Comparison of ENCODE assay signal across 26 cellular contexts in the genomic region with DNA sequence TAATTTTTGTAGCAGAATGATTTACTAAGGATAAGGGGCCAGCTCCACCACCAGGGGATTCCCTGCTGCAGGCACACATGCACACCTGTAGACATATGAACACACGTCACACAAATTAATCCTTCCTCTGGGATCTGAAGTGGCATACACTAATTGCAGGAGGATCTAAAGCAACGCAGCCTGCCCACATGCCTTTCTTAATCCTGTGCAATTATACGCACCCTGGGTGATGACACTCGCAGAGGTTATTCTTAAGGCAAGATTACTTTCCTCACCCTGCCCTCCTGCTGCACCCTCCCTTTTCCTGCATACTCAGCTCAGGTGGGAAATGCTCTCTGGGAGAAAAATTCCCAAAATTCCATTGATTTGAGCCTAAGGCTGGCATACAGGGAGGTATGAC. TPM values are rescaled to one million over a fixed set of nuclear protein-coding genes. Genes with fewer than 3 reads are reported as not detected.
DNase-seq lines count a peak whose midpoint lies in the region; ATAC-seq and TF ChIP-seq lines count a peak whose summit lies in the region.
"Had no signal": no experiment of that assay in that cellular context is flagged by ENCODE, and none has a peak within 500 bp of the region (broad histone marks: within the 10 kb centered on the region; RNA-seq: fewer than 3 reads in every experiment).

No MANE protein-coding gene starts in this region.

- no peaks in the 10 kb centered on the region for H3K4me1 Mint-ChIP-seq in Caco-2 (ENCODE audit: low read depth, unreplicated experiment)
- H3K4me1 Mint-ChIP-seq: CD14-positive monocyte; CD8-positive, alpha-beta memory T cell had no signal

- H3K4me3 ChIP-seq in OCI-LY3 (ENCODE audit: low read length) (peak overlapping the region; percentile 4; the same call in 1 of the 2 replicates), esophagus muscularis mucosa (no peak overlapping the region), mammary epithelial cell (replicated peaks in 1 of 3; ENCODE audit: insufficient read depth in 1 of 3, low read depth in 2 of 3, low read length in 3 of 3) (no peak overlapping the region), Caco-2 (ENCODE audit: low read depth, low read length) (no peak overlapping the region)
- H3K4me3 ChIP-seq: MG63, PC-9, SJCRH30 had no signal

- peaks cover 3% of the 10 kb centered on the region for H3K27me3 Mint-ChIP-seq in Caco-2 (ENCODE audit: insufficient read depth, unreplicated experiment)

- no peak for TF ChIP-seq EP300 in esophagus muscularis mucosa (IDR thresholded peaks at IDR 0.05)

- H4K20me1 ChIP-seq in OCI-LY3 (ENCODE audit: insufficient read depth, low read length) = no peaks in the 10 kb centered on the region
- H4K20me1 ChIP-seq in mammary epithelial cell (ENCODE audit: insufficient read depth, low read length) = no peaks in the 10 kb centered on the region

- H3K4me1 ChIP-seq in OCI-LY3 (ENCODE audit: low read length) (peaks cover 36% of the 10 kb centered on the region), esophagus muscularis mucosa (peaks cover 0 to 6% (median 0%) of the 10 kb centered on the region in 4 donors), mammary epithelial cell (ENCODE audit: insufficient read depth, low read length) (no peaks in the 10 kb centered on the region), Caco-2 (no peaks in the 10 kb centered on the region)
- H3K4me1 ChIP-seq: SJCRH30 had no signal

- peak overlapping the region; percentile 54 for H3K4me2 ChIP-seq in OCI-LY3 (ENCODE audit: low read length)
- H3K4me2 ChIP-seq in mammary epithelial cell (ENCODE audit: insufficient read depth, low read depth, low read length) = no peak overlapping the region
- H3K4me2 ChIP-seq: PC-9 had no signal

- H3K36me3 ChIP-seq in OCI-LY3 (replicated peaks; ENCODE audit: low read depth, low read length) (no peaks in the 10 kb centered on the region), esophagus muscularis mucosa (no peaks in the 10 kb centered on the region), mammary epithelial cell (ENCODE audit: insufficient read depth, low read length) (no peaks in the 10 kb centered on the region), Caco-2 (ENCODE audit: control insufficient read depth, insufficient read depth, low read length) (no peaks in the 10 kb centered on the region)
- H3K36me3 ChIP-seq: MG63, SJCRH30 had no signal

- in situ Hi-C loops in mammary epithelial cell (cut with MboI; ENCODE audit: low sequenced_read_pairs in 2 of 2) = no loop called here

- dilution Hi-C loops in mammary epithelial cell (cut with HindIII; ENCODE audit: low sequenced_read_pairs) = loop anchor here (5.0 kb wide), 1 partner anchor 35 kb away; no protein-coding TSS in a partner anchor

- H2AFZ ChIP-seq in OCI-LY3 (ENCODE audit: low read depth, low read length) = peak overlapping the region; percentile 83; the same call in 1 of the 2 replicates
- H2AFZ ChIP-seq in mammary epithelial cell (ENCODE audit: low read depth, low read length) = no peak overlapping the region
- H2AFZ ChIP-seq: PC-9 had no signal

- H3K27ac ChIP-seq in OCI-LY3 (ENCODE audit: low read length) (peak overlapping the region; percentile 36; the same call in 1 of the 2 replicates), esophagus muscularis mucosa (replicated peaks in 1 of 4) (no peak overlapping the region), mammary epithelial cell (ENCODE audit: insufficient read depth, low read depth, low read length) (no peak overlapping the region)
- H3K27ac ChIP-seq: PC-9, SJCRH30 had no signal

- H3K27ac Mint-ChIP-seq in Caco-2 (ENCODE audit: unreplicated experiment) = no peak overlapping the region
- H3K27ac Mint-ChIP-seq: CD8-positive, alpha-beta memory T cell had no signal

- H3K9ac ChIP-seq in OCI-LY3 (ENCODE audit: low read length) = no peak overlapping the region
- H3K9ac ChIP-seq in mammary epithelial cell (ENCODE audit: insufficient read depth, low read length) = no peak overlapping the region

- intact Hi-C loops in esophagus muscularis mucosa (cut with DNase I) = no loop called here
- intact Hi-C loops in mammary epithelial cell (cut with micrococcal nuclease) = no loop called here
- intact Hi-C loops in Caco-2 (cut with micrococcal nuclease; ENCODE audit: unreplicated experiment) = no loop called here

- H3K9me3 Mint-ChIP-seq in Caco-2 (ENCODE audit: unreplicated experiment) = no peaks in the 10 kb centered on the region
- H3K9me3 Mint-ChIP-seq: CD8-positive, alpha-beta memory T cell had no signal

- H3K9me3 ChIP-seq in OCI-LY3 (ENCODE audit: insufficient read depth, low read length) (no peaks in the 10 kb centered on the region), esophagus muscularis mucosa (no peaks in the 10 kb centered on the region), mammary epithelial cell (replicated peaks; ENCODE audit: insufficient read depth, low read length) (no peaks in the 10 kb centered on the region), Caco-2 (no peaks in the 10 kb centered on the region)
- H3K9me3 ChIP-seq: MG63, SJCRH30 had no signal

- TF ChIP-seq CTCF in OCI-LY3 (IDR thresholded peaks at IDR 0.05; ENCODE audit: low read depth, low read length) = peak; percentile 23
- TF ChIP-seq CTCF in esophagus muscularis mucosa (IDR thresholded peaks at IDR 0.05) = no peak
- no peak for TF ChIP-seq CTCF in mammary epithelial cell (conservative IDR thresholded peaks at IDR 0.05 in 1 of 2, IDR thresholded peaks at IDR 0.05 in 1 of 2; ENCODE audit: extremely low read depth in 1 of 2, insufficient read depth in 1 of 2, low read depth in 1 of 2, low read length in 2 of 2)
- no peak for TF ChIP-seq CTCF in Caco-2 (IDR thresholded peaks at IDR 0.05; ENCODE audit: insufficient read depth in 1 of 2, low read depth in 1 of 2, low read length in 1 of 2, severe bottlenecking in 1 of 2, unreplicated experiment in 1 of 2)

- WGBS in esophagus muscularis mucosa = 92% methylated on average over 4 of the region's 4 CpGs
- 90% methylated on average over 4 of the region's 4 CpGs for WGBS in mammary epithelial cell (ENCODE audit: low coverage, missing lambda C conversion rate)

- BruUV-seq in mammary epithelial cell (replicated peaks; lab: Mats Ljungman, UMichigan) = no TSS peak
- BruUV-seq in Caco-2 (replicated peaks; lab: Mats Ljungman, UMichigan) = no TSS peak

- no peak for ATAC-seq in HG03175 (IDR thresholded peaks at IDR 0.05; ENCODE audit: unreplicated experiment)
- ATAC-seq: Right ventricle myocardium inferior, SK-N-SH treated with all-trans-retinoic acid at 6 μM for 48 hours had no signal

- no peak for TF ChIP-seq POLR2A in esophagus muscularis mucosa (IDR thresholded peaks at IDR 0.05; ENCODE audit: low read depth)

- no peaks in the 10 kb centered on the region for H3K27me3 ChIP-seq in OCI-LY3 (ENCODE audit: low read depth, low read length)
- peaks cover 0 to 14% (median 0%) of the 10 kb centered on the region in 4 donors for H3K27me3 ChIP-seq in esophagus muscularis mucosa
- no peaks in the 10 kb centered on the region for H3K27me3 ChIP-seq in mammary epithelial cell (ENCODE audit: insufficient read depth, low read length)
- no peaks in the 10 kb centered on the region for H3K27me3 ChIP-seq in Caco-2 (replicated peaks; ENCODE audit: control insufficient read depth, insufficient read depth, low read length)
- H3K27me3 ChIP-seq: SJCRH30 had no signal

- no peak overlapping the region for H3K4me3 Mint-ChIP-seq in Caco-2 (ENCODE audit: unreplicated experiment)
- H3K4me3 Mint-ChIP-seq: CD14-positive monocyte had no signal

- H3K79me2 ChIP-seq in OCI-LY3 (ENCODE audit: low read length) (no peaks in the 10 kb centered on the region), mammary epithelial cell (ENCODE audit: insufficient read depth, low read length) (no peaks in the 10 kb centered on the region)

- POLR2A ChIA-PET in Caco-2 (lab: Charles Lee) = no interaction called here

- H3K36me3 Mint-ChIP-seq in Caco-2 (ENCODE audit: insufficient read depth, unreplicated experiment) = no peaks in the 10 kb centered on the region
- H3K36me3 Mint-ChIP-seq: CD14-positive monocyte had no signal

- DNase-seq in MV-4-11 (lab: John Stamatoyannopoulos, UW) (peak; percentile 22), esophagus muscularis mucosa (ENCODE audit: extremely low spot score) (peak; percentile 34), mammary epithelial cell (no peak), Caco-2 (no peak)
- DNase-seq in activated effector memory CD4-positive, alpha-beta T cell treated with anti-CD3 and anti-CD28 coated beads, Interleukin-2, amount 50 U/mL, for 16 hours = no peak
- DNase-seq: Calu3; CD8-positive, alpha-beta memory T cell; DMS153; GOT3; HCEC 1CT; IMR-90; KG1; MG63; NCI-H2029 treated with DMSO at 0.1 percent for 48 hours; NCI-H446 treated with DMSO at 0.1 percent for 48 hours; NCI-H69; NK-92 treated with Interleukin-12 subunit alpha and Interleukin-12 subunit beta, amount 100 ng/mL, for 24 hours; PC-9; SJCRH30 had no signal

- CTCF ChIA-PET in mammary epithelial cell (lab: Charles Lee; ENCODE audit: low non-redundant PET) = no interaction called here
- CTCF ChIA-PET in Caco-2 (lab: Charles Lee) = no interaction called here

RNA-seq across cellular contexts. Expression of a gene that starts 7.5 kb away (rescaled TPM):
- total RNA-seq in esophagus muscularis mucosa (not detected), mammary epithelial cell (not detected), Caco-2 (2022) (not detected in 2 replicates)
- polyA plus RNA-seq in mammary epithelial cell = not detected
- not detected for polyA minus RNA-seq in mammary epithelial cell
- total RNA-seq: A673; Calu3; CD8-positive, alpha-beta memory T cell; IMR-90; PC-9; Right ventricle myocardium inferior; RPMI7951; SJCRH30 had no signal
- polyA plus RNA-seq: CD14-positive monocyte; CD8-positive, alpha-beta memory T cell; IMR-90 had no signal

RNA-seq across cellular contexts. Expression of a gene that starts 34.6 kb away (rescaled TPM):
- total RNA-seq in esophagus muscularis mucosa = 1 to 10 TPM in 1 of 4 donors, not detected in 3; 1.2 TPM
- under 1 TPM in 1 of 2 donors, not detected in 1; 0.24 TPM for total RNA-seq in mammary epithelial cell
- 0.05 TPM for polyA plus RNA-seq in mammary epithelial cell
- polyA minus RNA-seq in mammary epithelial cell = not detected
- 0.88 TPM in 1 of 2 replicates, not detected in the other for total RNA-seq in Caco-2 (2022)
- total RNA-seq: A673; Calu3; CD8-positive, alpha-beta memory T cell; IMR-90; PC-9; Right ventricle myocardium inferior; RPMI7951; SJCRH30 had no signal
- polyA plus RNA-seq: CD14-positive monocyte; CD8-positive, alpha-beta memory T cell; IMR-90 had no signal

RNA-seq across cellular contexts. Expression of a gene that starts 48.8 kb away (rescaled TPM):
- total RNA-seq in esophagus muscularis mucosa (not detected), mammary epithelial cell (not detected), Caco-2 (2022) (not detected in 2 replicates)
- polyA plus RNA-seq in mammary epithelial cell = not detected
- polyA minus RNA-seq in mammary epithelial cell = not detected
- total RNA-seq: A673; Calu3; CD8-positive, alpha-beta memory T cell; IMR-90; PC-9; Right ventricle myocardium inferior; RPMI7951; SJCRH30 had no signal
- polyA plus RNA-seq: CD14-positive monocyte; CD8-positive, alpha-beta memory T cell; IMR-90 had no signal

Comparison
In these comparisons a context has a peak if more than half of its experiments do, and no peak if none do; other contexts are left out.
1. DNase-seq: peak in MV-4-11 (single experiment) and esophagus muscularis mucosa (single experiment); none in activated effector memory CD4-positive, alpha-beta T cell treated with anti-CD3 and anti-CD28 coated beads, Interleukin-2, amount 50 U/mL, for 16 hours (single experiment), mammary epithelial cell (single experiment) and Caco-2 (0 of 2).